In the genomic region with DNA sequence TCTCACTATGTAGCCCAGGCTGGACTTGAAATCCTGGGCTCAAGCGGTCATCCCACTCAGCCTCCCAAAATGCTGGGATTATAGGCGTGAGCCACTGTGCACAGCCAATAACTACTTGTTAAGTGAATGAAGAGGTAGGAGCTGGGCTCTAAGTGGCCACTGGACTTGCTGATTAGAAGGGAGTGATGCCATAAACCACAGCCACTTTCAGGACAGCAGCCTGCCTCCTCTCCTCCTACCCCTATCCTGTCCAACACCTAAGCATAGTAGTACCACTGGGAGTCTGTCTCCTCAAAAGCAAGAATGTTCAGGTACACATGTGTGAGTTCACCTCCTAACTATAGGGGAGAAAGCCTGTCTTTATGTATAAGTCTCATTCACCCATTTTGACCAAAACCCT, we compare ENCODE assay signal across 16 cellular contexts. TPM values are rescaled to one million over a fixed set of nuclear protein-coding genes. Genes with fewer than 3 reads are reported as not detected.
DNase-seq lines count a peak whose midpoint lies in the region; ATAC-seq, FAIRE-seq and TF ChIP-seq lines count a peak whose summit lies in the region.
"Had no signal": no experiment of that assay in that cellular context is flagged by ENCODE, and none has a peak within 500 bp of the region (broad histone marks: within the 10 kb centered on the region; RNA-seq: fewer than 3 reads in every experiment).

No MANE protein-coding gene starts in this region.

- H3K9me3 ChIP-seq in CD4-positive, alpha-beta T cell (ENCODE audit: control insufficient read depth, low read length) = no peaks in the 10 kb centered on the region
- H3K9me3 ChIP-seq: Caco-2 had no signal

- no peaks in the 10 kb centered on the region for H3K4me1 Mint-ChIP-seq in CD4-positive, alpha-beta T cell (ENCODE audit: low read depth)
- peaks cover 0 to 3% of the 10 kb centered on the region in 2 donors for H3K4me1 Mint-ChIP-seq in effector memory CD8-positive, alpha-beta T cell (ENCODE audit: low read depth in 2 of 2)
- no peaks in the 10 kb centered on the region for H3K4me1 Mint-ChIP-seq in stimulated activated effector memory CD8-positive, alpha-beta T cell treated with anti-CD3 and anti-CD28 coated beads, Interleukin-12 subunit alpha, Interleukin-12 subunit beta, amount 100 ng/mL, for 72 hours
- H3K4me1 Mint-ChIP-seq: B cell, GM23338, H9 had no signal

- ATAC-seq in CD4-positive, alpha-beta T cell (ENCODE audit: poor library complexity) = no peak
- ATAC-seq in effector memory CD8-positive, alpha-beta T cell (replicated peaks) = peak; percentile 9
- ATAC-seq in stimulated activated effector memory CD8-positive, alpha-beta T cell treated with anti-CD3 and anti-CD28 coated beads, Interleukin-12 subunit alpha, Interleukin-12 subunit beta, amount 100 ng/mL, for 72 hours = no peak
- ATAC-seq in HG02973 (IDR thresholded peaks at IDR 0.05; ENCODE audit: unreplicated experiment) = no peak
- ATAC-seq: GM23338 had no signal

- H3K9me3 Mint-ChIP-seq in CD4-positive, alpha-beta T cell = no peaks in the 10 kb centered on the region
- H3K9me3 Mint-ChIP-seq in effector memory CD8-positive, alpha-beta T cell = no peaks in the 10 kb centered on the region
- no peaks in the 10 kb centered on the region for H3K9me3 Mint-ChIP-seq in stimulated activated effector memory CD8-positive, alpha-beta T cell treated with anti-CD3 and anti-CD28 coated beads, Interleukin-12 subunit alpha, Interleukin-12 subunit beta, amount 100 ng/mL, for 72 hours
- H3K9me3 Mint-ChIP-seq: CD8-positive, alpha-beta memory T cell; GM23338; H9 had no signal

- intact Hi-C loops in CD4-positive, alpha-beta T cell (cut with DNase I, micrococcal nuclease) = no loop called here

- H3K4me3 Mint-ChIP-seq in CD4-positive, alpha-beta T cell = no peak overlapping the region
- no peak overlapping the region for H3K4me3 Mint-ChIP-seq in effector memory CD8-positive, alpha-beta T cell
- H3K4me3 Mint-ChIP-seq in stimulated activated effector memory CD8-positive, alpha-beta T cell treated with anti-CD3 and anti-CD28 coated beads, Interleukin-12 subunit alpha, Interleukin-12 subunit beta, amount 100 ng/mL, for 72 hours = no peak overlapping the region
- H3K4me3 Mint-ChIP-seq: B cell; CD8-positive, alpha-beta memory T cell; GM23338; H9 had no signal

- H3K27me3 ChIP-seq in CD4-positive, alpha-beta T cell (ENCODE audit: control insufficient read depth, insufficient read depth, low read length) = no peaks in the 10 kb centered on the region

- CTCF ChIA-PET in CD4-positive, alpha-beta T cell (lab: Charles Lee) = no interaction called here

- 0 out of 2 replicates have a peak, but pooled peaks have one; percentile 4 for TF ChIP-seq POLR2A in GM12891 (IDR thresholded peaks at IDR 0.05; ENCODE audit: low read depth, low read length)

- no peak for TF ChIP-seq CTCF in CD4-positive, alpha-beta T cell (IDR thresholded peaks at IDR 0.05)

- FAIRE-seq in GM12891 (lab: Jason Lieb, UNC) = peak; percentile 5
- FAIRE-seq: A204.1, GM18507 had no signal

- H3K27me3 Mint-ChIP-seq in CD4-positive, alpha-beta T cell = no peaks in the 10 kb centered on the region
- H3K27me3 Mint-ChIP-seq in effector memory CD8-positive, alpha-beta T cell = no peaks in the 10 kb centered on the region
- H3K27me3 Mint-ChIP-seq: B cell; CD8-positive, alpha-beta memory T cell had no signal

- no peak overlapping the region for H3K27ac ChIP-seq in CD4-positive, alpha-beta T cell (ENCODE audit: low read depth, low read length)

- peaks cover 45% of the 10 kb centered on the region for H3K36me3 Mint-ChIP-seq in CD4-positive, alpha-beta T cell (ENCODE audit: low read depth)
- H3K36me3 Mint-ChIP-seq in effector memory CD8-positive, alpha-beta T cell (ENCODE audit: insufficient read depth) = peaks cover 67% of the 10 kb centered on the region
- peaks cover 61% of the 10 kb centered on the region for H3K36me3 Mint-ChIP-seq in stimulated activated effector memory CD8-positive, alpha-beta T cell treated with anti-CD3 and anti-CD28 coated beads, Interleukin-12 subunit alpha, Interleukin-12 subunit beta, amount 100 ng/mL, for 72 hours

- peak overlapping the region; percentile 6 for H3K27ac Mint-ChIP-seq in CD4-positive, alpha-beta T cell
- H3K27ac Mint-ChIP-seq in effector memory CD8-positive, alpha-beta T cell = peak overlapping the region; percentile 58 to 78
- H3K27ac Mint-ChIP-seq in stimulated activated effector memory CD8-positive, alpha-beta T cell treated with anti-CD3 and anti-CD28 coated beads, Interleukin-12 subunit alpha, Interleukin-12 subunit beta, amount 100 ng/mL, for 72 hours = peak overlapping the region; percentile 29
- H3K27ac Mint-ChIP-seq: GM23338 had no signal

- POLR2A ChIA-PET in CD4-positive, alpha-beta T cell (lab: Charles Lee) = no interaction called here

- no peak for DNase-seq in CD4-positive, alpha-beta T cell
- no peak for DNase-seq in GM12891 (ENCODE audit: insufficient read length, low spot score)
- DNase-seq in effector memory CD8-positive, alpha-beta T cell = no peak
- no peak for DNase-seq in stimulated activated effector memory CD8-positive, alpha-beta T cell treated with anti-CD3 and anti-CD28 coated beads, Interleukin-12 subunit alpha, Interleukin-12 subunit beta, amount 100 ng/mL, for 72 hours (ENCODE audit: low spot score in 2 of 2)
- no peak for DNase-seq in stimulated activated CD4-positive, alpha-beta T cell treated with anti-CD3 and anti-CD28 coated beads, Interleukin-4, amount 100 ng/mL, for 1 hour
- no peak for DNase-seq in stimulated activated CD4-positive, alpha-beta T cell treated with anti-CD3 and anti-CD28 coated beads, Interleukin-12 subunit alpha, Interleukin-12 subunit beta, amount 100 ng/mL, for 4 hours
- DNase-seq: Caco-2; CD8-positive, alpha-beta memory T cell; DND-41; GDM1; H9 had no signal

TF ChIP-seq in GM12891, 5 proteins besides CTCF, POLR2A, EP300 and RAD21:
- TF ChIP-seq TAF1 (IDR thresholded peaks at IDR 0.05; ENCODE audit: low read depth, low read length) (no peak), SPI1 (IDR thresholded peaks at IDR 0.05; ENCODE audit: low read depth, low read length) (no peak), POU2F2 (IDR thresholded peaks at IDR 0.05; ENCODE audit: low read depth, low read length) (no peak), PAX5 (IDR thresholded peaks at IDR 0.05; ENCODE audit: insufficient read depth, low read length, severe bottlenecking) (no peak), POLR2AphosphoS5 (IDR thresholded peaks at IDR 0.05; ENCODE audit: low read depth, low read length) (no peak)

RNA-seq across cellular contexts. Expression of gene COG7, which starts 12.2 kb away (rescaled TPM):
- total RNA-seq in CD4-positive, alpha-beta T cell = 10 to 100 TPM; 12.6 to 13.6 TPM
- 8.2 TPM for polyA plus RNA-seq in GM12891 (2012; ENCODE audit: low read depth, missing spikeins)

RNA-seq across cellular contexts. Expression of gene GGA2, which starts 45.1 kb away (rescaled TPM):
- 10 to 100 TPM; 96.5 to 96.9 TPM for total RNA-seq in CD4-positive, alpha-beta T cell
- 65.5 TPM for polyA plus RNA-seq in GM12891 (2012; ENCODE audit: low read depth, missing spikeins)

Comparison
In these comparisons a context has a peak if more than half of its experiments do, and no peak if none do; other contexts are left out.
1. H3K27ac Mint-ChIP-seq: peak in every context shown above with its lines; median percentile 68 in effector memory CD8-positive, alpha-beta T cell; 29 in stimulated activated effector memory CD8-positive, alpha-beta T cell treated with anti-CD3 and anti-CD28 coated beads, Interleukin-12 subunit alpha, Interleukin-12 subunit beta, amount 100 ng/mL, for 72 hours; 6 in CD4-positive, alpha-beta T cell.